1 cellular context compared by ENCODE assay signal in genomic region chr5:14143843-14144585, GRCh38.
TF ChIP-seq lines count a peak whose summit lies in the region.

No MANE protein-coding gene starts in this region.

TF ChIP-seq in H1, 55 proteins besides CTCF, POLR2A, EP300 and RAD21:
- TF ChIP-seq EGR1 (IDR thresholded peaks at IDR 0.05; ENCODE audit: borderline replicate concordance, low read depth, low read length) (peak; percentile 69; the same call in 1 of the 2 replicates), HDAC2 (IDR thresholded peaks at IDR 0.05; ENCODE audit: borderline replicate concordance in 1 of 2, low read depth in 2 of 2, low read length in 2 of 2) (peak in 1 of 2 experiments; percentile 84; a peak in 1 of 4 replicates), TAF1 (IDR thresholded peaks at IDR 0.05; ENCODE audit: low read depth, low read length) (peak; percentile 50), CHD1 (IDR thresholded peaks at IDR 0.05; ENCODE audit: low read depth, low read length) (no peak), KDM1A (IDR thresholded peaks at IDR 0.05; ENCODE audit: borderline replicate concordance, low read length) (peak; percentile 27; the same call in 1 of the 2 replicates), JUN (IDR thresholded peaks at IDR 0.05; ENCODE audit: low read depth, low read length) (no peak), GTF2F1 (IDR thresholded peaks at IDR 0.05; ENCODE audit: borderline replicate concordance, low read depth, low read length) (no peak), ASH2L (IDR thresholded peaks at IDR 0.05; ENCODE audit: low read length) (peak; percentile 69), KDM4A (IDR thresholded peaks at IDR 0.05; ENCODE audit: low read depth, low read length, severe bottlenecking) (peak; percentile 70), SIX5 (IDR thresholded peaks at IDR 0.05; ENCODE audit: low read depth, low read length) (no peak), YY1 (IDR thresholded peaks at IDR 0.05; ENCODE audit: low read depth, low read length) (no peak), RBBP5 (IDR thresholded peaks at IDR 0.05; ENCODE audit: borderline replicate concordance, low read depth, low read length) (0 out of 2 replicates have a peak, but pooled peaks have one; percentile 0), TBP (IDR thresholded peaks at IDR 0.05; ENCODE audit: low read depth, low read length) (no peak), SIN3A (conservative IDR thresholded peaks at IDR 0.05 in 1 of 2, IDR thresholded peaks at IDR 0.05 in 1 of 2; ENCODE audit: low read depth in 1 of 2, low read length in 2 of 2) (no peak; a peak in 1 of 4 replicates), SP1 (IDR thresholded peaks at IDR 0.05; ENCODE audit: low read depth, low read length) (no peak), SUZ12 (IDR thresholded peaks at IDR 0.05; ENCODE audit: low read length) (no peak), ZNF274 (IDR thresholded peaks at IDR 0.05; ENCODE audit: borderline replicate concordance, extremely low read depth, low read length) (no peak)
